1 cellular context compared by ENCODE assay signal in genomic region chr3:175805825-175806224, GRCh38.
TF ChIP-seq lines count a peak whose summit lies in the region.

No MANE protein-coding gene starts in this region.

TF ChIP-seq in GM23338, 12 proteins besides CTCF, POLR2A, EP300 and RAD21:
- TF ChIP-seq ZNF462 (CRISPR knock-in tag; IDR thresholded peaks at IDR 0.05) (no peak), EZH2 (IDR thresholded peaks at IDR 0.05; ENCODE audit: low read depth, unreplicated experiment) (no peak), JUNB (IDR thresholded peaks at IDR 0.05; ENCODE audit: unreplicated experiment) (no peak), CREB1 (CRISPR knock-in tag; IDR thresholded peaks at IDR 0.05; ENCODE audit: low read depth) (no peak), EZH2phosphoT487 (IDR thresholded peaks at IDR 0.05; ENCODE audit: unreplicated experiment) (no peak), REST (IDR thresholded peaks at IDR 0.05; ENCODE audit: unreplicated experiment) (no peak), ZNF331 (CRISPR knock-in tag; IDR thresholded peaks at IDR 0.05; ENCODE audit: low read depth) (no peak), STAT1 (IDR thresholded peaks at IDR 0.05; ENCODE audit: unreplicated experiment) (no peak), ETS1 (IDR thresholded peaks at IDR 0.05) (no peak), NANOG (IDR thresholded peaks at IDR 0.05; ENCODE audit: borderline replicate concordance) (no peak), POLR2AphosphoS5 (IDR thresholded peaks at IDR 0.05; ENCODE audit: low read depth) (no peak), ZNF114 (CRISPR knock-in tag; IDR thresholded peaks at IDR 0.05) (no peak)
